In genomic region chr17:30344283-30345088, GRCh38 we compare ENCODE assay signal across 1 cellular context.
TF ChIP-seq lines count a peak whose summit lies in the region.

No MANE protein-coding gene starts in this region.

TF ChIP-seq in HepG2, 621 proteins besides CTCF, POLR2A, EP300 and RAD21 (continued from another document and continues in another):
- peak; percentile 83; the same call in 1 of the 2 replicates for TF ChIP-seq ZSCAN5A (CRISPR knock-in tag; IDR thresholded peaks at IDR 0.05; ENCODE audit: borderline replicate concordance)
- peak; percentile 39; the same call in 1 of the 2 replicates for TF ChIP-seq ZNF143 (CRISPR knock-in tag; IDR thresholded peaks at IDR 0.05)
- TF ChIP-seq NCOA1 (CRISPR knock-in tag; IDR thresholded peaks at IDR 0.05) = 0 out of 2 replicates have a peak, but pooled peaks have one; percentile 75
- peak; percentile 76 for TF ChIP-seq PITX1 (CRISPR knock-in tag; IDR thresholded peaks at IDR 0.05)
- TF ChIP-seq SYNCRIP (IDR thresholded peaks at IDR 0.05; ENCODE audit: insufficient read depth, low read depth, low read length) = no peak
- TF ChIP-seq ZBTB7B (CRISPR knock-in tag; IDR thresholded peaks at IDR 0.05) = peak; percentile 59; the same call in 1 of the 2 replicates
- TF ChIP-seq SIX4 (CRISPR knock-in tag; IDR thresholded peaks at IDR 0.05) = peak; percentile 85
- peak; percentile 51; the same call in 1 of the 2 replicates for TF ChIP-seq TBX3 (IDR thresholded peaks at IDR 0.05; ENCODE audit: borderline replicate concordance)
- TF ChIP-seq, protein P1, sequence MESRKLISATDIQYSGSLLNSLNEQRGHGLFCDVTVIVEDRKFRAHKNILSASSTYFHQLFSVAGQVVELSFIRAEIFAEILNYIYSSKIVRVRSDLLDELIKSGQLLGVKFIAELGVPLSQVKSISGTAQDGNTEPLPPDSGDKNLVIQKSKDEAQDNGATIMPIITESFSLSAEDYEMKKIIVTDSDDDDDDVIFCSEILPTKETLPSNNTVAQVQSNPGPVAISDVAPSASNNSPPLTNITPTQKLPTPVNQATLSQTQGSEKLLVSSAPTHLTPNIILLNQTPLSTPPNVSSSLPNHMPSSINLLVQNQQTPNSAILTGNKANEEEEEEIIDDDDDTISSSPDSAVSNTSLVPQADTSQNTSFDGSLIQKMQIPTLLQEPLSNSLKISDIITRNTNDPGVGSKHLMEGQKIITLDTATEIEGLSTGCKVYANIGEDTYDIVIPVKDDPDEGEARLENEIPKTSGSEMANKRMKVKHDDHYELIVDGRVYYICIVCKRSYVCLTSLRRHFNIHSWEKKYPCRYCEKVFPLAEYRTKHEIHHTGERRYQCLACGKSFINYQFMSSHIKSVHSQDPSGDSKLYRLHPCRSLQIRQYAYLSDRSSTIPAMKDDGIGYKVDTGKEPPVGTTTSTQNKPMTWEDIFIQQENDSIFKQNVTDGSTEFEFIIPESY (CRISPR knock-in tag; IDR thresholded peaks at IDR 0.05) = peak; percentile 73
- TF ChIP-seq BORCS8-MEF2B (CRISPR knock-in tag; IDR thresholded peaks at IDR 0.05) = peak; percentile 84
- 0 out of 2 replicates have a peak, but pooled peaks have one; percentile 87 for TF ChIP-seq STAT6 (CRISPR knock-in tag; IDR thresholded peaks at IDR 0.05; ENCODE audit: borderline replicate concordance)
- peak; percentile 99 for TF ChIP-seq RXRA (CRISPR knock-in tag; IDR thresholded peaks at IDR 0.05)
- peak; percentile 31; the same call in 1 of the 2 replicates for TF ChIP-seq ZBED4 (CRISPR knock-in tag; IDR thresholded peaks at IDR 0.05; ENCODE audit: borderline replicate concordance)
- no peak for TF ChIP-seq ZNF790 (CRISPR knock-in tag; IDR thresholded peaks at IDR 0.05; ENCODE audit: borderline replicate concordance)
- no peak for TF ChIP-seq ZNF256 (CRISPR knock-in tag; conservative IDR thresholded peaks at IDR 0.05)
- no peak; the same call in 1 of the 2 replicates for TF ChIP-seq MAZ (IDR thresholded peaks at IDR 0.05; ENCODE audit: borderline replicate concordance, low read depth, low read length)
- TF ChIP-seq MAZ (CRISPR knock-in tag; IDR thresholded peaks at IDR 0.05; ENCODE audit: low read depth) = no peak
- TF ChIP-seq XBP1 (CRISPR knock-in tag; IDR thresholded peaks at IDR 0.05) = no peak
- TF ChIP-seq, protein P2, sequence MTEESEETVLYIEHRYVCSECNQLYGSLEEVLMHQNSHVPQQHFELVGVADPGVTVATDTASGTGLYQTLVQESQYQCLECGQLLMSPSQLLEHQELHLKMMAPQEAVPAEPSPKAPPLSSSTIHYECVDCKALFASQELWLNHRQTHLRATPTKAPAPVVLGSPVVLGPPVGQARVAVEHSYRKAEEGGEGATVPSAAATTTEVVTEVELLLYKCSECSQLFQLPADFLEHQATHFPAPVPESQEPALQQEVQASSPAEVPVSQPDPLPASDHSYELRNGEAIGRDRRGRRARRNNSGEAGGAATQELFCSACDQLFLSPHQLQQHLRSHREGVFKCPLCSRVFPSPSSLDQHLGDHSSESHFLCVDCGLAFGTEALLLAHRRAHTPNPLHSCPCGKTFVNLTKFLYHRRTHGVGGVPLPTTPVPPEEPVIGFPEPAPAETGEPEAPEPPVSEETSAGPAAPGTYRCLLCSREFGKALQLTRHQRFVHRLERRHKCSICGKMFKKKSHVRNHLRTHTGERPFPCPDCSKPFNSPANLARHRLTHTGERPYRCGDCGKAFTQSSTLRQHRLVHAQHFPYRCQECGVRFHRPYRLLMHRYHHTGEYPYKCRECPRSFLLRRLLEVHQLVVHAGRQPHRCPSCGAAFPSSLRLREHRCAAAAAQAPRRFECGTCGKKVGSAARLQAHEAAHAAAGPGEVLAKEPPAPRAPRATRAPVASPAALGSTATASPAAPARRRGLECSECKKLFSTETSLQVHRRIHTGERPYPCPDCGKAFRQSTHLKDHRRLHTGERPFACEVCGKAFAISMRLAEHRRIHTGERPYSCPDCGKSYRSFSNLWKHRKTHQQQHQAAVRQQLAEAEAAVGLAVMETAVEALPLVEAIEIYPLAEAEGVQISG (CRISPR knock-in tag; IDR thresholded peaks at IDR 0.05) = peak; percentile 75
- no peak; the same call in 1 of the 2 replicates for TF ChIP-seq SAFB2 (CRISPR knock-in tag; IDR thresholded peaks at IDR 0.05; ENCODE audit: borderline replicate concordance, low read depth)
- peak; percentile 84 for TF ChIP-seq ARID3A (IDR thresholded peaks at IDR 0.05; ENCODE audit: low read depth, low read length)
- TF ChIP-seq JUN (CRISPR knock-in tag; IDR thresholded peaks at IDR 0.05) = 0 out of 2 replicates have a peak, but pooled peaks have one; percentile 36
- TF ChIP-seq, protein P3, sequence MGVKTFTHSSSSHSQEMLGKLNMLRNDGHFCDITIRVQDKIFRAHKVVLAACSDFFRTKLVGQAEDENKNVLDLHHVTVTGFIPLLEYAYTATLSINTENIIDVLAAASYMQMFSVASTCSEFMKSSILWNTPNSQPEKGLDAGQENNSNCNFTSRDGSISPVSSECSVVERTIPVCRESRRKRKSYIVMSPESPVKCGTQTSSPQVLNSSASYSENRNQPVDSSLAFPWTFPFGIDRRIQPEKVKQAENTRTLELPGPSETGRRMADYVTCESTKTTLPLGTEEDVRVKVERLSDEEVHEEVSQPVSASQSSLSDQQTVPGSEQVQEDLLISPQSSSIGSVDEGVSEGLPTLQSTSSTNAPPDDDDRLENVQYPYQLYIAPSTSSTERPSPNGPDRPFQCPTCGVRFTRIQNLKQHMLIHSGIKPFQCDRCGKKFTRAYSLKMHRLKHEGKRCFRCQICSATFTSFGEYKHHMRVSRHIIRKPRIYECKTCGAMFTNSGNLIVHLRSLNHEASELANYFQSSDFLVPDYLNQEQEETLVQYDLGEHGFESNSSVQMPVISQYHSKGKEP (CRISPR knock-in tag; IDR thresholded peaks at IDR 0.05) = 0 out of 2 replicates have a peak, but pooled peaks have one; percentile 23
- TF ChIP-seq, protein P4, sequence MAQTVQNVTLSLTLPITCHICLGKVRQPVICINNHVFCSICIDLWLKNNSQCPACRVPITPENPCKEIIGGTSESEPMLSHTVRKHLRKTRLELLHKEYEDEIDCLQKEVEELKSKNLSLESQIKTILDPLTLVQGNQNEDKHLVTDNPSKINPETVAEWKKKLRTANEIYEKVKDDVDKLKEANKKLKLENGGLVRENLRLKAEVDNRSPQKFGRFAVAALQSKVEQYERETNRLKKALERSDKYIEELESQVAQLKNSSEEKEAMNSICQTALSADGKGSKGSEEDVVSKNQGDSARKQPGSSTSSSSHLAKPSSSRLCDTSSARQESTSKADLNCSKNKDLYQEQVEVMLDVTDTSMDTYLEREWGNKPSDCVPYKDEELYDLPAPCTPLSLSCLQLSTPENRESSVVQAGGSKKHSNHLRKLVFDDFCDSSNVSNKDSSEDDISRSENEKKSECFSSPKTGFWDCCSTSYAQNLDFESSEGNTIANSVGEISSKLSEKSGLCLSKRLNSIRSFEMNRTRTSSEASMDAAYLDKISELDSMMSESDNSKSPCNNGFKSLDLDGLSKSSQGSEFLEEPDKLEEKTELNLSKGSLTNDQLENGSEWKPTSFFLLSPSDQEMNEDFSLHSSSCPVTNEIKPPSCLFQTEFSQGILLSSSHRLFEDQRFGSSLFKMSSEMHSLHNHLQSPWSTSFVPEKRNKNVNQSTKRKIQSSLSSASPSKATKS (CRISPR knock-in tag; IDR thresholded peaks at IDR 0.05) = peak; percentile 91
- TF ChIP-seq ZNF484 (CRISPR knock-in tag; IDR thresholded peaks at IDR 0.05; ENCODE audit: borderline replicate concordance, low read depth) = no peak
- TF ChIP-seq ZNF431 (CRISPR knock-in tag; IDR thresholded peaks at IDR 0.05; ENCODE audit: borderline replicate concordance, low read depth) = peak; percentile 44; the same call in 1 of the 2 replicates
- TF ChIP-seq ZMAT3 (CRISPR knock-in tag; conservative IDR thresholded peaks at IDR 0.05) = no peak; the same call in 1 of the 2 replicates
- TF ChIP-seq MTF2 (CRISPR knock-in tag; IDR thresholded peaks at IDR 0.05; ENCODE audit: borderline replicate concordance) = no peak
- peak; percentile 74; the same call in 1 of the 2 replicates for TF ChIP-seq ZNF878 (CRISPR knock-in tag; IDR thresholded peaks at IDR 0.05)
- TF ChIP-seq, protein P5, sequence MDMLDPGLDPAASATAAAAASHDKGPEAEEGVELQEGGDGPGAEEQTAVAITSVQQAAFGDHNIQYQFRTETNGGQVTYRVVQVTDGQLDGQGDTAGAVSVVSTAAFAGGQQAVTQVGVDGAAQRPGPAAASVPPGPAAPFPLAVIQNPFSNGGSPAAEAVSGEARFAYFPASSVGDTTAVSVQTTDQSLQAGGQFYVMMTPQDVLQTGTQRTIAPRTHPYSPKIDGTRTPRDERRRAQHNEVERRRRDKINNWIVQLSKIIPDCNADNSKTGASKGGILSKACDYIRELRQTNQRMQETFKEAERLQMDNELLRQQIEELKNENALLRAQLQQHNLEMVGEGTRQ (IDR thresholded peaks at IDR 0.05; ENCODE audit: low read depth, low read length) = no peak
- TF ChIP-seq, protein P5 (CRISPR knock-in tag; IDR thresholded peaks at IDR 0.05; ENCODE audit: borderline replicate concordance) = no peak; the same call in 1 of the 2 replicates
- TF ChIP-seq HHEX (CRISPR knock-in tag; IDR thresholded peaks at IDR 0.05) = peak; percentile 45; the same call in 1 of the 2 replicates
- TF ChIP-seq SMC3 (IDR thresholded peaks at IDR 0.05; ENCODE audit: low read length) = peak; percentile 42
- 0 out of 2 replicates have a peak, but pooled peaks have one; percentile 27 for TF ChIP-seq ZNF160 (CRISPR knock-in tag; IDR thresholded peaks at IDR 0.05)
